In the genomic region with DNA sequence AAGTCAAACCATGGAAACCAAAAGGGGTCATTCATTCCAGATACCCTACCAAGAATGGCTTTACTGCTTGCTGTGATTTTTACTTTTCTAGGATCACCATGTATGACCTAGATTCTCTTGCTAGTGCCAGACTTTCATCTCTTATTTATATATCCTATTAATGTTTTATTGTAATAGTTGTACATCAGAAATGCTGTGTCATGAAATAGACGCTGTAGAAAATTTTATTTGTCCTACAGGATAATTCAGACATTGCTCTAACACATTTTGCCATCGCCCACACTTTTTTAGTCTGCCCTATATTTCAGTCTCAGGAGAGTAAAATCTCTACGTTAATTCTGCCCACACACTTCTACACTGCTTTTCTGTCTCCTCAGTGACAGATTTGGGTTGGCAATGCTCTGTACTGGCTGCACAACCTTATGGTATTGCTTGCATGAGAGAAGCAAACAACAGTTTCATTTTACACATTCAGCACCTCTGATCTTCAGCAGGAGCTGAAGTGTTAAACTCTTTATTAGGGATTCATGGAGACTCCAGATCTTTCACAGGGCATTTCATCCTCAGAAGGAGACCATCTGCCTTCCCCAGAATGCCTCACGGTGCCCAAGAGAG, we compare ENCODE assay signal across 25 cellular contexts.
"Had no signal": no experiment of that assay in that cellular context is flagged by ENCODE, and none has a peak within 500 bp of the region (broad histone marks: within the 10 kb centered on the region; RNA-seq: fewer than 3 reads in every experiment).

No MANE protein-coding gene starts in this region.

- H3K4me1 ChIP-seq: adrenal gland, Peyer's patch, SJCRH30 had no signal

- H3K27ac ChIP-seq: adrenal gland, Peyer's patch, RWPE1, SJCRH30, WERI-Rb-1 had no signal

- H3K27me3 ChIP-seq: adrenal gland, Peyer's patch, SJCRH30 had no signal

- H3K9ac ChIP-seq: SK-N-SH had no signal

- H3K4me2 ChIP-seq: SK-N-SH had no signal

- H3K9me3 ChIP-seq: adrenal gland, SJCRH30, SK-N-SH had no signal

- ATAC-seq: activated CD4-positive, alpha-beta T cell treated with anti-CD3 and anti-CD28 coated beads for 36 hours; activated CD8-positive, alpha-beta T cell treated with anti-CD3 and anti-CD28 coated beads for 36 hours; activated T-cell treated with anti-CD3 and anti-CD28 coated beads, Interleukin-2, amount 50 U/mL, for 72 hours had no signal

- H3K4me3 ChIP-seq: adrenal gland, Peyer's patch, SJCRH30 had no signal

- DNase-seq: activated CD4-positive, alpha-beta T cell treated with anti-CD3 and anti-CD28 coated beads for 36 hours; activated CD4-positive, alpha-beta T cell treated with anti-CD3 and anti-CD28 coated beads, Interleukin-2, amount 50 U/mL, for 1 hour; activated CD8-positive, alpha-beta memory T cell treated with anti-CD3 and anti-CD28 coated beads, Interleukin-2, amount 50 U/mL, for 4 hours; activated CD8-positive, alpha-beta T cell treated with anti-CD3 and anti-CD28 coated beads for 36 hours; activated gamma-delta T cell treated with Interleukin-2 at 50 U/mL for 16 hours; activated naive CD4-positive, alpha-beta T cell treated with anti-CD3 and anti-CD28 coated beads, Interleukin-2, amount 50 U/mL, for 16 hours; activated naive CD8-positive, alpha-beta T cell treated with anti-CD3 and anti-CD28 coated beads, Interleukin-2, amount 10 ng/mL, durations not matched to agents 7 days and 5 days; activated T-cell treated with anti-CD3 and anti-CD28 coated beads, Interleukin-2, amount 50 U/mL, for 72 hours; adrenal gland; MM.1S; NCI-H1105 treated with DMSO at 0.1 percent for 48 hours; NCI-H146; NCI-H1930; NCI-H2171; NCI-H2227 treated with DMSO at 0.1 percent for 48 hours; NCI-H446 treated with DMSO at 0.1 percent for 48 hours; NCI-H524 treated with DMSO at 0.1 percent for 48 hours; NCI-H774; Peyer's patch; Right ventricle myocardium superior; SJCRH30; SK-N-SH; T-helper 1 cell; WERI-Rb-1 had no signal

- H3K36me3 ChIP-seq: adrenal gland, Peyer's patch, WERI-Rb-1 had no signal
